Comparison of ENCODE assay signal across 14 cellular contexts in the genomic region with DNA sequence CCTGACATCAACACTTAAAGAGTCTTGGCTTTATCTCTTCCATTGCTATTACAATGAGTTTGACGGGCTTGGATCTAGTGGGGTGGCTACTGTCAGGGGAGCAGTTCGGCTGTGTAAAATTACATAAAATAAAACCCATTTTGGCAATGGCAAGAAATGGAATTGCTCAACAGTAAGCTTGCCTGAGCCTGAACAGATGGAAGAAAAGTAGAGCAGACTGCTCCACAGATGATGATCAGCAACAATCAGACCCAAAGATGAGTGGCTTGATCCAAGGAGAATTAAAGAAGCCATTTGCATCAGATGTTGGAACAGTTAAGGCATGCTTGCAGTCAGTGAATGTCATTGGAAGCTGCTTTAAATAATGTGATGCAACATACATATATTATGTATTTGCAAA.
"Had no signal": no experiment of that assay in that cellular context is flagged by ENCODE, and none has a peak within 500 bp of the region (broad histone marks: within the 10 kb centered on the region; RNA-seq: fewer than 3 reads in every experiment).

No MANE protein-coding gene starts in this region.

- H3K9me3 ChIP-seq: mucosa of descending colon, tibial artery had no signal

- H3K36me3 ChIP-seq: tibial artery had no signal

- DNase-seq: activated CD4-positive, alpha-beta T cell treated with anti-CD3 and anti-CD28 coated beads, Interleukin-2, amount 50 U/mL, for 4 hours; activated gamma-delta T cell treated with Interleukin-2 at 50 U/mL for 16 hours; amniotic stem cell; erythroblast; immature natural killer cell; mesenchymal stem cell; mucosa of descending colon; naive B cell; stimulated activated CD4-positive, alpha-beta T cell treated with anti-CD3 and anti-CD28 coated beads, Interleukin-12 subunit alpha, Interleukin-12 subunit beta, amount 100 ng/mL, for 4 hours; stimulated activated CD4-positive, alpha-beta T cell treated with anti-CD3 and anti-CD28 coated beads, Interleukin-1b, Interleukin-23, amount 100 ng/mL, for 48 hours; stimulated activated CD8-positive, alpha-beta memory T cell treated with anti-CD3 and anti-CD28 coated beads, Interleukin-4, amount 100 ng/mL, for 48 hours; stimulated activated naive CD4-positive, alpha-beta T cell; tibial artery had no signal

- H3K27ac ChIP-seq: coronary artery, tibial artery had no signal

- H3K4me3 ChIP-seq: coronary artery, mucosa of descending colon, tibial artery had no signal

- ATAC-seq: mucosa of descending colon had no signal

- H3K27me3 ChIP-seq: tibial artery had no signal
